ENCODE assay signal across 16 cellular contexts in the genomic region with DNA sequence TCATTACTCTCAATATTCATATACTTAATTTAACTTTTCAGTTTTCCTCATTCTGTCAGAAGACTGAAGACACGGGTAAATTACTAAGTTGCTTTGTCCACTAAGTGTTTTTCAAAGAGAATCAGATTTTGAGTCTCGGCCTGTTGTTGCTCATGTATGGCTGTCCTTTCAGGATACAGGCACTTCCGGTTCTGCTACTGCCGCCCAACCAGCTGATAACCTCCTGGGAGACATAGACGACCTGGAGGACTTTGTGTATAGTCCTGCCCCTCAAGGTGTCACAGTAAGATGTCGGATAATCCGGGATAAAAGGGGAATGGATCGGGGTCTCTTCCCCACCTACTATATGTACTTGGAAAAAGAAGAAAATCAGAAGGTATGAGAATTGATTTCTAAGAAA. TPM values are rescaled to one million over a fixed set of nuclear protein-coding genes. Genes with fewer than 3 reads are reported as not detected.
"Had no signal": no experiment of that assay in that cellular context is flagged by ENCODE, and none has a peak within 500 bp of the region (broad histone marks: within the 10 kb centered on the region; RNA-seq: fewer than 3 reads in every experiment).

No MANE protein-coding gene starts in this region.

- H3K4me1 ChIP-seq: psoas muscle, suprapubic skin, upper lobe of left lung had no signal

- H3K27me3 ChIP-seq: hepatocyte, neutrophil, suprapubic skin, thyroid gland, upper lobe of left lung had no signal

- ATAC-seq: effector memory CD8-positive, alpha-beta T cell; left colon; mucosa of descending colon; naive thymus-derived CD8-positive, alpha-beta T cell; psoas muscle had no signal

- H3K27ac ChIP-seq: hepatocyte, neutrophil, psoas muscle, suprapubic skin, thyroid gland, upper lobe of left lung had no signal

- H3K4me3 Mint-ChIP-seq: effector memory CD8-positive, alpha-beta T cell; naive thymus-derived CD8-positive, alpha-beta T cell had no signal

- H3K9me3 Mint-ChIP-seq: effector memory CD8-positive, alpha-beta T cell; naive thymus-derived CD8-positive, alpha-beta T cell had no signal

- H3K9me3 ChIP-seq: mucosa of descending colon, neutrophil, psoas muscle, suprapubic skin, thyroid gland, upper lobe of left lung had no signal

- H3K4me3 ChIP-seq: hepatocyte, mucosa of descending colon, psoas muscle, smooth muscle cell, suprapubic skin, thyroid gland, upper lobe of left lung had no signal

- H3K4me1 Mint-ChIP-seq: naive thymus-derived CD8-positive, alpha-beta T cell had no signal

- H3K36me3 ChIP-seq: neutrophil had no signal

- DNase-seq: effector memory CD8-positive, alpha-beta T cell; erythroblast; foreskin melanocyte; head of caudate nucleus; left colon; mucosa of descending colon; naive thymus-derived CD8-positive, alpha-beta T cell; psoas muscle; stimulated activated CD4-positive, alpha-beta T cell treated with anti-CD3 and anti-CD28 coated beads, Interleukin-2, amount 100 ng/mL, for 48 hours; stimulated activated naive CD4-positive, alpha-beta T cell treated with Interleukin-2 at 50 U/mL for 16 hours; thyroid gland; upper lobe of left lung had no signal

- H3K27me3 Mint-ChIP-seq: effector memory CD8-positive, alpha-beta T cell; naive thymus-derived CD8-positive, alpha-beta T cell had no signal

RNA-seq across cellular contexts. Expression of gene TEAD4, which starts 28.3 kb away (rescaled TPM):
- total RNA-seq: naive thymus-derived CD8-positive, alpha-beta T cell had no signal
- polyA plus RNA-seq: naive thymus-derived CD8-positive, alpha-beta T cell had no signal
